Comparison of ENCODE assay signal across 1 cellular context in genomic region chr10:132308588-132309451, GRCh38.
A peak's percentile ranks its signal among the peaks of the same experiment; 100 is the strongest.
TF ChIP-seq lines count a peak whose summit lies in the region.

No MANE protein-coding gene starts in this region.

TF ChIP-seq in H1, 55 proteins besides CTCF, POLR2A, EP300 and RAD21:
- TF ChIP-seq, protein P1, sequence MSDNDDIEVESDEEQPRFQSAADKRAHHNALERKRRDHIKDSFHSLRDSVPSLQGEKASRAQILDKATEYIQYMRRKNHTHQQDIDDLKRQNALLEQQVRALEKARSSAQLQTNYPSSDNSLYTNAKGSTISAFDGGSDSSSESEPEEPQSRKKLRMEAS (IDR thresholded peaks at IDR 0.05): peak; percentile 94
- TF ChIP-seq RXRA (IDR thresholded peaks at IDR 0.05; ENCODE audit: insufficient read depth, low read depth, low read length) (no peak), E2F6 (IDR thresholded peaks at IDR 0.05) (peak; percentile 81), BCL11A (IDR thresholded peaks at IDR 0.05; ENCODE audit: low read depth in 2 of 2, low read length in 2 of 2) (no peak), EZH2 (IDR thresholded peaks at IDR 0.05; ENCODE audit: low read depth, low read length, severe bottlenecking) (peak; percentile 19), CHD1 (IDR thresholded peaks at IDR 0.05; ENCODE audit: low read depth, low read length) (no peak), MAFK (IDR thresholded peaks at IDR 0.05; ENCODE audit: low read depth, low read length) (no peak), FOSL1 (IDR thresholded peaks at IDR 0.05; ENCODE audit: insufficient read depth, low read depth, low read length) (no peak), NANOG (IDR thresholded peaks at IDR 0.05; ENCODE audit: insufficient read depth, low read depth, low read length, poor library complexity, severe bottlenecking) (no peak), RNF2 (IDR thresholded peaks at IDR 0.05; ENCODE audit: borderline replicate concordance, low read depth, low read length, missing control alignments, poor library complexity, severe bottlenecking) (peak; percentile 42), POLR2AphosphoS5 (IDR thresholded peaks at IDR 0.05; ENCODE audit: low read depth, low read length) (no peak), CREB1 (IDR thresholded peaks at IDR 0.05) (no peak), SRF (IDR thresholded peaks at IDR 0.05; ENCODE audit: low read depth, low read length) (no peak), PHF8 (conservative IDR thresholded peaks at IDR 0.05; ENCODE audit: low read depth, low read length) (0 out of 2 replicates have a peak, but pooled peaks have one; percentile 24), CHD2 (IDR thresholded peaks at IDR 0.05; ENCODE audit: low read length) (no peak), KDM4A (IDR thresholded peaks at IDR 0.05; ENCODE audit: low read depth, low read length, severe bottlenecking) (peak; percentile 94), NRF1 (IDR thresholded peaks at IDR 0.05; ENCODE audit: low read depth, low read length) (peak; percentile 7; the same call in 1 of the 2 replicates)
- TF ChIP-seq, protein P2, sequence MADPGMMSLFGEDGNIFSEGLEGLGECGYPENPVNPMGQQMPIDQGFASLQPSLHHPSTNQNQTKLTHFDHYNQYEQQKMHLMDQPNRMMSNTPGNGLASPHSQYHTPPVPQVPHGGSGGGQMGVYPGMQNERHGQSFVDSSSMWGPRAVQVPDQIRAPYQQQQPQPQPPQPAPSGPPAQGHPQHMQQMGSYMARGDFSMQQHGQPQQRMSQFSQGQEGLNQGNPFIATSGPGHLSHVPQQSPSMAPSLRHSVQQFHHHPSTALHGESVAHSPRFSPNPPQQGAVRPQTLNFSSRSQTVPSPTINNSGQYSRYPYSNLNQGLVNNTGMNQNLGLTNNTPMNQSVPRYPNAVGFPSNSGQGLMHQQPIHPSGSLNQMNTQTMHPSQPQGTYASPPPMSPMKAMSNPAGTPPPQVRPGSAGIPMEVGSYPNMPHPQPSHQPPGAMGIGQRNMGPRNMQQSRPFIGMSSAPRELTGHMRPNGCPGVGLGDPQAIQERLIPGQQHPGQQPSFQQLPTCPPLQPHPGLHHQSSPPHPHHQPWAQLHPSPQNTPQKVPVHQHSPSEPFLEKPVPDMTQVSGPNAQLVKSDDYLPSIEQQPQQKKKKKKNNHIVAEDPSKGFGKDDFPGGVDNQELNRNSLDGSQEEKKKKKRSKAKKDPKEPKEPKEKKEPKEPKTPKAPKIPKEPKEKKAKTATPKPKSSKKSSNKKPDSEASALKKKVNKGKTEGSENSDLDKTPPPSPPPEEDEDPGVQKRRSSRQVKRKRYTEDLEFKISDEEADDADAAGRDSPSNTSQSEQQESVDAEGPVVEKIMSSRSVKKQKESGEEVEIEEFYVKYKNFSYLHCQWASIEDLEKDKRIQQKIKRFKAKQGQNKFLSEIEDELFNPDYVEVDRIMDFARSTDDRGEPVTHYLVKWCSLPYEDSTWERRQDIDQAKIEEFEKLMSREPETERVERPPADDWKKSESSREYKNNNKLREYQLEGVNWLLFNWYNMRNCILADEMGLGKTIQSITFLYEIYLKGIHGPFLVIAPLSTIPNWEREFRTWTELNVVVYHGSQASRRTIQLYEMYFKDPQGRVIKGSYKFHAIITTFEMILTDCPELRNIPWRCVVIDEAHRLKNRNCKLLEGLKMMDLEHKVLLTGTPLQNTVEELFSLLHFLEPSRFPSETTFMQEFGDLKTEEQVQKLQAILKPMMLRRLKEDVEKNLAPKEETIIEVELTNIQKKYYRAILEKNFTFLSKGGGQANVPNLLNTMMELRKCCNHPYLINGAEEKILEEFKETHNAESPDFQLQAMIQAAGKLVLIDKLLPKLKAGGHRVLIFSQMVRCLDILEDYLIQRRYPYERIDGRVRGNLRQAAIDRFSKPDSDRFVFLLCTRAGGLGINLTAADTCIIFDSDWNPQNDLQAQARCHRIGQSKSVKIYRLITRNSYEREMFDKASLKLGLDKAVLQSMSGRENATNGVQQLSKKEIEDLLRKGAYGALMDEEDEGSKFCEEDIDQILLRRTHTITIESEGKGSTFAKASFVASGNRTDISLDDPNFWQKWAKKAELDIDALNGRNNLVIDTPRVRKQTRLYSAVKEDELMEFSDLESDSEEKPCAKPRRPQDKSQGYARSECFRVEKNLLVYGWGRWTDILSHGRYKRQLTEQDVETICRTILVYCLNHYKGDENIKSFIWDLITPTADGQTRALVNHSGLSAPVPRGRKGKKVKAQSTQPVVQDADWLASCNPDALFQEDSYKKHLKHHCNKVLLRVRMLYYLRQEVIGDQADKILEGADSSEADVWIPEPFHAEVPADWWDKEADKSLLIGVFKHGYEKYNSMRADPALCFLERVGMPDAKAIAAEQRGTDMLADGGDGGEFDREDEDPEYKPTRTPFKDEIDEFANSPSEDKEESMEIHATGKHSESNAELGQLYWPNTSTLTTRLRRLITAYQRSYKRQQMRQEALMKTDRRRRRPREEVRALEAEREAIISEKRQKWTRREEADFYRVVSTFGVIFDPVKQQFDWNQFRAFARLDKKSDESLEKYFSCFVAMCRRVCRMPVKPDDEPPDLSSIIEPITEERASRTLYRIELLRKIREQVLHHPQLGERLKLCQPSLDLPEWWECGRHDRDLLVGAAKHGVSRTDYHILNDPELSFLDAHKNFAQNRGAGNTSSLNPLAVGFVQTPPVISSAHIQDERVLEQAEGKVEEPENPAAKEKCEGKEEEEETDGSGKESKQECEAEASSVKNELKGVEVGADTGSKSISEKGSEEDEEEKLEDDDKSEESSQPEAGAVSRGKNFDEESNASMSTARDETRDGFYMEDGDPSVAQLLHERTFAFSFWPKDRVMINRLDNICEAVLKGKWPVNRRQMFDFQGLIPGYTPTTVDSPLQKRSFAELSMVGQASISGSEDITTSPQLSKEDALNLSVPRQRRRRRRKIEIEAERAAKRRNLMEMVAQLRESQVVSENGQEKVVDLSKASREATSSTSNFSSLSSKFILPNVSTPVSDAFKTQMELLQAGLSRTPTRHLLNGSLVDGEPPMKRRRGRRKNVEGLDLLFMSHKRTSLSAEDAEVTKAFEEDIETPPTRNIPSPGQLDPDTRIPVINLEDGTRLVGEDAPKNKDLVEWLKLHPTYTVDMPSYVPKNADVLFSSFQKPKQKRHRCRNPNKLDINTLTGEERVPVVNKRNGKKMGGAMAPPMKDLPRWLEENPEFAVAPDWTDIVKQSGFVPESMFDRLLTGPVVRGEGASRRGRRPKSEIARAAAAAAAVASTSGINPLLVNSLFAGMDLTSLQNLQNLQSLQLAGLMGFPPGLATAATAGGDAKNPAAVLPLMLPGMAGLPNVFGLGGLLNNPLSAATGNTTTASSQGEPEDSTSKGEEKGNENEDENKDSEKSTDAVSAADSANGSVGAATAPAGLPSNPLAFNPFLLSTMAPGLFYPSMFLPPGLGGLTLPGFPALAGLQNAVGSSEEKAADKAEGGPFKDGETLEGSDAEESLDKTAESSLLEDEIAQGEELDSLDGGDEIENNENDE (IDR thresholded peaks at IDR 0.05; ENCODE audit: insufficient replicate concordance, low read length): no peak
